In genomic region chr7:138352570-138353461, GRCh38 we compare ENCODE assay signal across 2 cellular contexts.
TF ChIP-seq lines count a peak whose summit lies in the region.

No MANE protein-coding gene starts in this region.

TF ChIP-seq in K562, 482 proteins besides CTCF, POLR2A, EP300 and RAD21 (continued from another document and continues in another):
- TF ChIP-seq ZFP1 (CRISPR knock-in tag; IDR thresholded peaks at IDR 0.05) (no peak), GABPA (tag; conservative IDR thresholded peaks at IDR 0.05; ENCODE audit: low read depth) (peak; percentile 78), SMARCE1 (IDR thresholded peaks at IDR 0.05) (peak; percentile 99), L3MBTL2 (IDR thresholded peaks at IDR 0.05) (peak; percentile 79), HMGXB4 (CRISPR knock-in tag; IDR thresholded peaks at IDR 0.05) (no peak), POU5F1 (IDR thresholded peaks at IDR 0.05; ENCODE audit: borderline replicate concordance, low read depth, low read length, partially characterized antibody) (no peak), ZNF12 (CRISPR knock-in tag; IDR thresholded peaks at IDR 0.05) (no peak), ID3 (CRISPR knock-in tag; IDR thresholded peaks at IDR 0.05) (no peak), ID3 (tag; IDR thresholded peaks at IDR 0.05) (peak; percentile 84), ZFX (CRISPR knock-in tag; IDR thresholded peaks at IDR 0.05) (peak; percentile 73), ZNF395 (CRISPR knock-in tag; IDR thresholded peaks at IDR 0.05) (peak; percentile 97), ELF1 (tag; IDR thresholded peaks at IDR 0.05) (peak; percentile 89), ZNF280A (IDR thresholded peaks at IDR 0.05; ENCODE audit: low read depth, partially characterized antibody) (no peak), ZNF436 (CRISPR knock-in tag; IDR thresholded peaks at IDR 0.05) (no peak), NKRF (IDR thresholded peaks at IDR 0.05; ENCODE audit: borderline replicate concordance) (no peak), NRF1 (conservative IDR thresholded peaks at IDR 0.05 in 1 of 2, IDR thresholded peaks at IDR 0.05 in 1 of 2) (peak; percentile 37 to 59; a peak in 3 of 4 replicates), JUNB (CRISPR knock-in tag; conservative IDR thresholded peaks at IDR 0.05) (peak; percentile 61; the same call in 1 of the 2 replicates), ATF6 (CRISPR knock-in tag; IDR thresholded peaks at IDR 0.05) (no peak), SP2 (IDR thresholded peaks at IDR 0.05; ENCODE audit: extremely low read depth, low read depth, low read length, poor library complexity, severe bottlenecking) (no peak)

TF ChIP-seq in HepG2, 621 proteins besides CTCF, POLR2A, EP300 and RAD21 (continued from another document and continues in another):
- peak; percentile 100 for TF ChIP-seq ZNF710 (CRISPR knock-in tag; IDR thresholded peaks at IDR 0.05; ENCODE audit: borderline replicate concordance)
- no peak for TF ChIP-seq ZFP36L2 (CRISPR knock-in tag; IDR thresholded peaks at IDR 0.05)
- no peak for TF ChIP-seq JARID2 (CRISPR knock-in tag; IDR thresholded peaks at IDR 0.05; ENCODE audit: insufficient replicate concordance)
- TF ChIP-seq ZNF34 (CRISPR knock-in tag; IDR thresholded peaks at IDR 0.05; ENCODE audit: borderline replicate concordance) = no peak
- TF ChIP-seq IRF9 (CRISPR knock-in tag; IDR thresholded peaks at IDR 0.05; ENCODE audit: borderline replicate concordance) = no peak
- TF ChIP-seq MED13 (CRISPR knock-in tag; IDR thresholded peaks at IDR 0.05) = peak; percentile 99
- no peak for TF ChIP-seq SRSF9 (IDR thresholded peaks at IDR 0.05; ENCODE audit: borderline replicate concordance, insufficient read depth, low read depth, low read length, poor library complexity, severe bottlenecking)
- TF ChIP-seq MYPOP (CRISPR knock-in tag; IDR thresholded peaks at IDR 0.05) = peak; percentile 84
- peak; percentile 77 for TF ChIP-seq ZNF335 (CRISPR knock-in tag; IDR thresholded peaks at IDR 0.05)
- no peak for TF ChIP-seq MTERF4 (CRISPR knock-in tag; IDR thresholded peaks at IDR 0.05)
- TF ChIP-seq HNRNPK (IDR thresholded peaks at IDR 0.05; ENCODE audit: low read depth, low read length, poor library complexity, severe bottlenecking) = no peak
- TF ChIP-seq PRDM4 (CRISPR knock-in tag; IDR thresholded peaks at IDR 0.05; ENCODE audit: borderline replicate concordance) = no peak; the same call in 1 of the 2 replicates
- TF ChIP-seq ZNF136 (CRISPR knock-in tag; IDR thresholded peaks at IDR 0.05; ENCODE audit: low read depth) = no peak
- 0 out of 2 replicates have a peak, but pooled peaks have one; percentile 61 for TF ChIP-seq ZNF160 (CRISPR knock-in tag; IDR thresholded peaks at IDR 0.05)
- peak; percentile 94 for TF ChIP-seq ERF (CRISPR knock-in tag; IDR thresholded peaks at IDR 0.05)
- TF ChIP-seq SRSF4 (IDR thresholded peaks at IDR 0.05; ENCODE audit: low read depth, low read length, poor library complexity, severe bottlenecking) = no peak
- TF ChIP-seq NR2C2 (CRISPR knock-in tag; IDR thresholded peaks at IDR 0.05; ENCODE audit: borderline replicate concordance) = peak; percentile 64; the same call in 1 of the 2 replicates
- TF ChIP-seq ZBTB20 (CRISPR knock-in tag; IDR thresholded peaks at IDR 0.05; ENCODE audit: borderline replicate concordance, low read depth) = peak; percentile 91; the same call in 1 of the 2 replicates
- no peak for TF ChIP-seq HMGA1 (CRISPR knock-in tag; conservative IDR thresholded peaks at IDR 0.05)
- TF ChIP-seq GPBP1L1 (CRISPR knock-in tag; IDR thresholded peaks at IDR 0.05) = no peak
- TF ChIP-seq CSRNP1 (CRISPR knock-in tag; IDR thresholded peaks at IDR 0.05) = no peak; the same call in 1 of the 2 replicates
- TF ChIP-seq ONECUT2 (CRISPR knock-in tag; IDR thresholded peaks at IDR 0.05) = peak; percentile 77
- peak; percentile 48 to 65; a peak in 3 of 4 replicates for TF ChIP-seq NR2F1 (CRISPR knock-in tag; IDR thresholded peaks at IDR 0.05)
- TF ChIP-seq ZMYM3 (CRISPR knock-in tag; IDR thresholded peaks at IDR 0.05) = peak; percentile 89
- TF ChIP-seq MXI1 (IDR thresholded peaks at IDR 0.05; ENCODE audit: borderline replicate concordance, low read depth, low read length) = 0 out of 3 replicates have a peak, but pooled peaks have one; percentile 29
- peak; percentile 83 for TF ChIP-seq ADNP (CRISPR knock-in tag; IDR thresholded peaks at IDR 0.05)
- 0 out of 2 replicates have a peak, but pooled peaks have one; percentile 75 for TF ChIP-seq BRCA1 (CRISPR knock-in tag; IDR thresholded peaks at IDR 0.05)
- peak; percentile 99 for TF ChIP-seq ARID5B (CRISPR knock-in tag; IDR thresholded peaks at IDR 0.05)
- TF ChIP-seq ZNF546 (CRISPR knock-in tag; conservative IDR thresholded peaks at IDR 0.05) = no peak
- peak; percentile 83; the same call in 1 of the 2 replicates for TF ChIP-seq RBAK (CRISPR knock-in tag; IDR thresholded peaks at IDR 0.05)
- no peak for TF ChIP-seq TBL1XR1 (IDR thresholded peaks at IDR 0.05; ENCODE audit: borderline replicate concordance, low read length, partially characterized antibody)
- TF ChIP-seq HIC2 (CRISPR knock-in tag; IDR thresholded peaks at IDR 0.05; ENCODE audit: low read depth) = 0 out of 2 replicates have a peak, but pooled peaks have one; percentile 30
- peak; percentile 12; the same call in 1 of the 2 replicates for TF ChIP-seq MAFF (IDR thresholded peaks at IDR 0.05; ENCODE audit: low read depth, low read length)
